ENCODE assay signal across 6 cellular contexts in genomic region chr9:17477816-17478215, GRCh38.
"Had no signal": no experiment of that assay in that cellular context is flagged by ENCODE, and none has a peak within 500 bp of the region (broad histone marks: within the 10 kb centered on the region; RNA-seq: fewer than 3 reads in every experiment).

No MANE protein-coding gene starts in this region.

- H3K36me3 Mint-ChIP-seq: IgD-negative memory B cell had no signal

- DNase-seq: IMR-90, KBM-7 had no signal

- H3K4me1 Mint-ChIP-seq: IgD-negative memory B cell had no signal

- H3K27me3 Mint-ChIP-seq: IgD-negative memory B cell had no signal

- H3K4me3 ChIP-seq: K562 had no signal

- H3K4me3 Mint-ChIP-seq: IgD-negative memory B cell had no signal

- H3K9me3 Mint-ChIP-seq: IgD-negative memory B cell had no signal

- ATAC-seq: HepG2, K562 had no signal

- H3K27ac ChIP-seq: HL-60 had no signal

- H3K27ac Mint-ChIP-seq: IgD-negative memory B cell had no signal
